ENCODE assay signal across 7 cellular contexts in genomic region chr2:226985227-226985946, GRCh38.
DNase-seq lines count a peak whose midpoint lies in the region; ATAC-seq, FAIRE-seq and TF ChIP-seq lines count a peak whose summit lies in the region.

No MANE protein-coding gene starts in this region.

- peak; percentile 31 for ATAC-seq in GM21529 (IDR thresholded peaks at IDR 0.05; ENCODE audit: unreplicated experiment)

- intact Hi-C loops in dorsolateral prefrontal cortex (cut with DNase I), result loop anchor here (1.0 to 10.0 kb wide), 6 partner anchors 151 to 1318 kb away; no protein-coding TSS in a partner anchor

- DNase-seq in GM04503 (ENCODE audit: low read depth) (peak; percentile 42), LHCN-M2 (ENCODE audit: low read depth) (peak; percentile 74), RWPE1 (ENCODE audit: low spot score) (peak; percentile 39), dorsolateral prefrontal cortex (peak in 5 of 10 donors; percentile 21 to 63 (median 53)), medulla oblongata (ENCODE audit: extremely low spot score) (peak; percentile 89), urothelium cell line (ENCODE audit: low spot score) (peak; percentile 45)

- H3K4me3 ChIP-seq in dorsolateral prefrontal cortex, result peak overlapping the region in 23 of 59 donors; percentile 1 to 50 (median 24)

- POLR2A ChIA-PET in RWPE1 (lab: Yijun Ruan, JAX; ENCODE audit: low non-redundant PET), result no interaction called here

- H3K27me3 ChIP-seq in dorsolateral prefrontal cortex, result no peaks in the 10 kb centered on the region

- FAIRE-seq in urothelium cell line (lab: Jason Lieb, UNC), result no peak

- CTCF ChIA-PET in RWPE1 (lab: Yijun Ruan, JAX), result interaction anchor here (0.7 to 1.3 kb wide), 8 partner anchors 9 to 1320 kb away, joined by 3 to 6 read pairs (median 3); partner anchors contain the start of gene IRS1

- H3K27ac ChIP-seq in RWPE1, result no peak overlapping the region
- peak overlapping the region in 57 of 59 donors; percentile 10 to 91 (median 78) for H3K27ac ChIP-seq in dorsolateral prefrontal cortex

- TF ChIP-seq CTCF in RWPE1 (conservative IDR thresholded peaks at IDR 0.05; ENCODE audit: low read depth), result peak; percentile 75
- peak; percentile 63 to 96 (median 86) for TF ChIP-seq CTCF in dorsolateral prefrontal cortex (IDR thresholded peaks at IDR 0.05 in 54 of 56, conservative IDR thresholded peaks at IDR 0.05 in 2 of 56; ENCODE audit: low read depth in 1 of 56, partially characterized antibody in 56 of 56)
